8 cellular contexts compared by ENCODE assay signal in the genomic region with DNA sequence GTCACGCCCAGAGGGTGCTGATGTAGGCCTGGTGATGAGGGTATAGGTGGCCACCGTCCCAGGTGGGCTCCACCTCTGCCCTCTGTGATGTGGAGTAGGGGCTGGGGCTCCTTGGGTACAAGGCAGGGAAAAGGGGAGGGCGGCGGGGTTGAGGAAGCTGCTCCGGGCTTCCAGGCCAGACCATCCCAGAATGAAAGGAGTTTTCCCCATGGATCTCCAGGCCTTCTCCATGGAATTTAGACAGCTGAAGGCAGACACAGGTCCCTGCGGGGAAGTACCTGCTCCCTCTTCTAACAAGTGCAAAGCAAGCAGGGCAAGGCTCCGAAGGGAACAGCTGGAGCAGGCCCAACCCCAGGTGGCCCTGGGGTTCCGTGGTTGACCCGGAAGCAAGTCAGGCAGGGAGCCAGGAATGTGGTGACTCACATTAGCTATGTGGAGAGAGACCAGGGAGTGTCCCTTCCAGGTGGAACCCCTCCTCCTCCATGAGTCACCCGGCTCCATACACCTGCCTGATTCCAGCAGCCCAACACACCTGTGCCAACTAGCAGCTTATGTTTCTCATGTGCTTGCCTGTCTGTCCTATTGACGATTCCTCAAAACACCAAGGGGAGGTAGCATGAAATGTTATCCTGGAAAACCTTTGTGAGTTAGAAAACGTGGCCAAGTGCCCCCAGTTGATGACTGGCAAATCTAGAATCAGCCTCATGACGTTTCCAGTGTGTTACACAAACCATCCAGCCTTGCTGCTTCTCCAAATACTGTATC. TPM values are rescaled to one million over a fixed set of nuclear protein-coding genes. Genes with fewer than 3 reads are reported as not detected.
DNase-seq lines count a peak whose midpoint lies in the region; ATAC-seq and TF ChIP-seq lines count a peak whose summit lies in the region.

No MANE protein-coding gene starts in this region.

- H3K27ac Mint-ChIP-seq in nephron, result peak overlapping the region; percentile 96 to 99 (median 97)

- H3K27ac ChIP-seq in esophagus (ENCODE audit: low read depth in 2 of 2, low read length in 1 of 2), result peak overlapping the region; percentile 61 to 87

- no peak for ATAC-seq in HG02970 (IDR thresholded peaks at IDR 0.05; ENCODE audit: low FRiP score, unreplicated experiment)
- no peak for ATAC-seq in HG02571 (IDR thresholded peaks at IDR 0.05; ENCODE audit: unreplicated experiment)
- no peak for ATAC-seq in HG03045 (IDR thresholded peaks at IDR 0.05; ENCODE audit: unreplicated experiment)

- H3K4me1 Mint-ChIP-seq in nephron, result peaks cover 36% of the 10 kb centered on the region

- no peaks in the 10 kb centered on the region for H3K36me3 Mint-ChIP-seq in nephron (ENCODE audit: low read depth)

- H3K4me3 ChIP-seq in LNCaP clone FGC (ENCODE audit: low read depth, low read length), result no peak overlapping the region
- no peak overlapping the region for H3K4me3 ChIP-seq in esophagus (ENCODE audit: low read depth in 1 of 2, low read length in 2 of 2)

- no peak overlapping the region for H3K4me3 Mint-ChIP-seq in nephron

- H3K27me3 Mint-ChIP-seq in nephron (ENCODE audit: low read depth), result peaks cover 8% of the 10 kb centered on the region

- H3K9me3 ChIP-seq in esophagus (ENCODE audit: control insufficient read depth in 2 of 2, insufficient read depth in 1 of 2, low read depth in 1 of 2, low read length in 1 of 2), result no peaks in the 10 kb centered on the region

- WGBS in esophagus, 2 donors, result 46 to 47% methylated on average over 13 of the region's 13 CpGs

- TF ChIP-seq CTCF in LNCaP clone FGC (IDR thresholded peaks at IDR 0.05; ENCODE audit: control insufficient read depth, extremely low read depth, insufficient read depth), result no peak
- TF ChIP-seq CTCF in nephron (IDR thresholded peaks at IDR 0.05; ENCODE audit: unreplicated experiment in 3 of 3), result no peak

- no peaks in the 10 kb centered on the region for H3K9me3 Mint-ChIP-seq in nephron

- peaks cover 4 to 10% of the 10 kb centered on the region in 2 donors for H3K4me1 ChIP-seq in esophagus (ENCODE audit: control insufficient read depth in 2 of 2, insufficient read depth in 2 of 2, low read length in 1 of 2)

- no peaks in the 10 kb centered on the region for H3K27me3 ChIP-seq in esophagus (ENCODE audit: control insufficient read depth in 1 of 2, insufficient read depth in 2 of 2, low read length in 2 of 2)

- no peaks in the 10 kb centered on the region for H3K36me3 ChIP-seq in esophagus (ENCODE audit: control insufficient read depth in 2 of 2, insufficient read depth in 2 of 2, low read length in 1 of 2)

- DNase-seq in DMS153 treated with DMSO at 0.1 percent for 48 hours (lab: John Stamatoyannopoulos, UW; ENCODE audit: unreplicated experiment), result peak; percentile 81
- DNase-seq in LNCaP clone FGC (ENCODE audit: low read depth), result peak; percentile 94
- DNase-seq in SW 1271 (lab: John Stamatoyannopoulos, UW), result peak; percentile 65 to 78

RNA-seq across cellular contexts. Expression of a gene that starts 59.7 kb away (rescaled TPM):
- 10 to 100 TPM; 27.8 to 78.0 TPM for polyA plus RNA-seq in esophagus
